In genomic region chr3:44114142-44114541, GRCh38 we compare ENCODE assay signal across 8 cellular contexts.
DNase-seq lines count a peak whose midpoint lies in the region; ATAC-seq lines count a peak whose summit lies in the region.

No MANE protein-coding gene starts in this region.

- peaks cover 35% of the 10 kb centered on the region for H3K27me3 Mint-ChIP-seq in activated T-cell treated with anti-CD3 and anti-CD28 coated beads, Interleukin-2, amount 50 U/mL, for 24 hours

- no peaks in the 10 kb centered on the region for H3K4me1 Mint-ChIP-seq in activated T-cell treated with anti-CD3 and anti-CD28 coated beads, Interleukin-2, amount 50 U/mL, for 24 hours (ENCODE audit: low read depth)

- in situ Hi-C loops in G401 (cut with HindIII; ENCODE audit: low sequenced_read_pairs), result no loop called here

- no peak overlapping the region for H3K4me3 Mint-ChIP-seq in activated T-cell treated with anti-CD3 and anti-CD28 coated beads, Interleukin-2, amount 50 U/mL, for 24 hours

- DNase-seq in G401 (ENCODE audit: low spot score) (peak; percentile 3), HuH-7 (ENCODE audit: low spot score) (peak; percentile 86), islet precursor cell (peak; percentile 68), OCI-M2 (lab: John Stamatoyannopoulos, UW; ENCODE audit: unreplicated experiment) (no peak)
- DNase-seq in activated T-cell treated with anti-CD3 and anti-CD28 coated beads, Interleukin-2, amount 50 U/mL, for 24 hours, result peak; percentile 65
- DNase-seq in stimulated activated CD8-positive, alpha-beta memory T cell treated with anti-CD3 and anti-CD28 coated beads, Interleukin-4, amount 100 ng/mL, for 48 hours, result peak; percentile 72

- no peaks in the 10 kb centered on the region for H3K9me3 Mint-ChIP-seq in activated T-cell treated with anti-CD3 and anti-CD28 coated beads, Interleukin-2, amount 50 U/mL, for 24 hours

- ATAC-seq in HG02970 (IDR thresholded peaks at IDR 0.05; ENCODE audit: low FRiP score, unreplicated experiment), result no peak
- ATAC-seq in HG03135 (IDR thresholded peaks at IDR 0.05; ENCODE audit: unreplicated experiment), result no peak

- no peak overlapping the region for H3K27ac Mint-ChIP-seq in activated T-cell treated with anti-CD3 and anti-CD28 coated beads, Interleukin-2, amount 50 U/mL, for 24 hours

- H3K36me3 Mint-ChIP-seq in activated T-cell treated with anti-CD3 and anti-CD28 coated beads, Interleukin-2, amount 50 U/mL, for 24 hours (ENCODE audit: low read depth), result no peaks in the 10 kb centered on the region
